1 cellular context compared by ENCODE assay signal in genomic region chr3:52238193-52238760, GRCh38.
TF ChIP-seq lines count a peak whose summit lies in the region.

No MANE protein-coding gene starts in this region.

TF ChIP-seq in K562, 482 proteins besides CTCF, POLR2A, EP300 and RAD21:
- TF ChIP-seq ZNF507 (tag; conservative IDR thresholded peaks at IDR 0.05) (no peak), SAP30 (IDR thresholded peaks at IDR 0.05; ENCODE audit: borderline replicate concordance, insufficient read depth, low read depth, low read length, poor library complexity, severe bottlenecking) (peak; percentile 42), FOXA3 (CRISPR knock-in tag; conservative IDR thresholded peaks at IDR 0.05 in 1 of 2, IDR thresholded peaks at IDR 0.05 in 1 of 2) (0 out of 4 replicates have a peak, but pooled peaks of 1 of the 2 experiments have one; percentile 54), ELF1 (tag; IDR thresholded peaks at IDR 0.05) (0 out of 2 replicates have a peak, but pooled peaks have one; percentile 9), FOXK1 (CRISPR knock-in tag; IDR thresholded peaks at IDR 0.05; ENCODE audit: borderline replicate concordance) (0 out of 2 replicates have a peak, but pooled peaks have one; percentile 20), ESRRB (CRISPR knock-in tag; IDR thresholded peaks at IDR 0.05; ENCODE audit: borderline replicate concordance) (no peak), MXI1 (IDR thresholded peaks at IDR 0.05; ENCODE audit: low read depth, low read length) (0 out of 2 replicates have a peak, but pooled peaks have one; percentile 39), KDM1A (IDR thresholded peaks at IDR 0.05) (peak in 1 of 2 experiments; percentile 100; a peak in 2 of 4 replicates), NKRF (IDR thresholded peaks at IDR 0.05; ENCODE audit: borderline replicate concordance) (peak; percentile 32; the same call in 1 of the 2 replicates), SMARCE1 (IDR thresholded peaks at IDR 0.05) (0 out of 2 replicates have a peak, but pooled peaks have one; percentile 35), NR2C1 (IDR thresholded peaks at IDR 0.05) (peak; percentile 91), NR2C1 (tag; IDR thresholded peaks at IDR 0.05) (peak; percentile 93), NR2C2 (CRISPR knock-in tag; IDR thresholded peaks at IDR 0.05) (peak; percentile 87), NR2C2 (tag; IDR thresholded peaks at IDR 0.05) (peak; percentile 92), TBL1XR1 (IDR thresholded peaks at IDR 0.05; ENCODE audit: low read length in 2 of 2) (peak in 1 of 2 experiments; percentile 74; a peak in 1 of 4 replicates), FOXP1 (CRISPR knock-in tag; IDR thresholded peaks at IDR 0.05) (peak; percentile 58; the same call in 1 of the 2 replicates), SIN3A (IDR thresholded peaks at IDR 0.05; ENCODE audit: borderline replicate concordance in 2 of 2, control insufficient read depth in 1 of 2, low read depth in 2 of 2, low read length in 2 of 2) (peak in 1 of 2 experiments; percentile 7; a peak in 1 of 4 replicates), FOXK2 (conservative IDR thresholded peaks at IDR 0.05 in 1 of 2, IDR thresholded peaks at IDR 0.05 in 1 of 2; ENCODE audit: low read depth in 2 of 2) (0 out of 4 replicates have a peak, but pooled peaks have one; percentile 13 to 43), ARID2 (IDR thresholded peaks at IDR 0.05) (peak; percentile 99), ARID3B (CRISPR knock-in tag; IDR thresholded peaks at IDR 0.05; ENCODE audit: borderline replicate concordance) (no peak), ESRRA (IDR thresholded peaks at IDR 0.05; ENCODE audit: borderline replicate concordance, low read depth) (peak; percentile 98), MAX (CRISPR knock-in tag; IDR thresholded peaks at IDR 0.05) (peak; percentile 47; the same call in 1 of the 2 replicates), BDP1 (IDR thresholded peaks at IDR 0.05; ENCODE audit: insufficient read depth, insufficient read length) (no peak), SMAD4 (CRISPR knock-in tag; conservative IDR thresholded peaks at IDR 0.05) (no peak)
- TF ChIP-seq, protein P1, sequence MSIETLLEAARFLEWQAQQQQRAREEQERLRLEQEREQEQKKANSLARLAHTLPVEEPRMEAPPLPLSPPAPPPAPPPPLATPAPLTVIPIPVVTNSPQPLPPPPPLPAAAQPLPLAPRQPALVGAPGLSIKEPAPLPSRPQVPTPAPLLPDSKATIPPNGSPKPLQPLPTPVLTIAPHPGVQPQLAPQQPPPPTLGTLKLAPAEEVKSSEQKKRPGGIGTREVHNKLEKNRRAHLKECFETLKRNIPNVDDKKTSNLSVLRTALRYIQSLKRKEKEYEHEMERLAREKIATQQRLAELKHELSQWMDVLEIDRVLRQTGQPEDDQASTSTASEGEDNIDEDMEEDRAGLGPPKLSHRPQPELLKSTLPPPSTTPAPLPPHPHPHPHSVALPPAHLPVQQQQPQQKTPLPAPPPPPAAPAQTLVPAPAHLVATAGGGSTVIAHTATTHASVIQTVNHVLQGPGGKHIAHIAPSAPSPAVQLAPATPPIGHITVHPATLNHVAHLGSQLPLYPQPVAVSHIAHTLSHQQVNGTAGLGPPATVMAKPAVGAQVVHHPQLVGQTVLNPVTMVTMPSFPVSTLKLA (conservative IDR thresholded peaks at IDR 0.05), result 0 out of 4 replicates have a peak, but pooled peaks of 1 of the 2 experiments have one; percentile 10
- TF ChIP-seq, protein P2, sequence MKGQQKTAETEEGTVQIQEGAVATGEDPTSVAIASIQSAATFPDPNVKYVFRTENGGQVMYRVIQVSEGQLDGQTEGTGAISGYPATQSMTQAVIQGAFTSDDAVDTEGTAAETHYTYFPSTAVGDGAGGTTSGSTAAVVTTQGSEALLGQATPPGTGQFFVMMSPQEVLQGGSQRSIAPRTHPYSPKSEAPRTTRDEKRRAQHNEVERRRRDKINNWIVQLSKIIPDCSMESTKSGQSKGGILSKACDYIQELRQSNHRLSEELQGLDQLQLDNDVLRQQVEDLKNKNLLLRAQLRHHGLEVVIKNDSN (CRISPR knock-in tag; IDR thresholded peaks at IDR 0.05), result no peak
- TF ChIP-seq, protein P3, sequence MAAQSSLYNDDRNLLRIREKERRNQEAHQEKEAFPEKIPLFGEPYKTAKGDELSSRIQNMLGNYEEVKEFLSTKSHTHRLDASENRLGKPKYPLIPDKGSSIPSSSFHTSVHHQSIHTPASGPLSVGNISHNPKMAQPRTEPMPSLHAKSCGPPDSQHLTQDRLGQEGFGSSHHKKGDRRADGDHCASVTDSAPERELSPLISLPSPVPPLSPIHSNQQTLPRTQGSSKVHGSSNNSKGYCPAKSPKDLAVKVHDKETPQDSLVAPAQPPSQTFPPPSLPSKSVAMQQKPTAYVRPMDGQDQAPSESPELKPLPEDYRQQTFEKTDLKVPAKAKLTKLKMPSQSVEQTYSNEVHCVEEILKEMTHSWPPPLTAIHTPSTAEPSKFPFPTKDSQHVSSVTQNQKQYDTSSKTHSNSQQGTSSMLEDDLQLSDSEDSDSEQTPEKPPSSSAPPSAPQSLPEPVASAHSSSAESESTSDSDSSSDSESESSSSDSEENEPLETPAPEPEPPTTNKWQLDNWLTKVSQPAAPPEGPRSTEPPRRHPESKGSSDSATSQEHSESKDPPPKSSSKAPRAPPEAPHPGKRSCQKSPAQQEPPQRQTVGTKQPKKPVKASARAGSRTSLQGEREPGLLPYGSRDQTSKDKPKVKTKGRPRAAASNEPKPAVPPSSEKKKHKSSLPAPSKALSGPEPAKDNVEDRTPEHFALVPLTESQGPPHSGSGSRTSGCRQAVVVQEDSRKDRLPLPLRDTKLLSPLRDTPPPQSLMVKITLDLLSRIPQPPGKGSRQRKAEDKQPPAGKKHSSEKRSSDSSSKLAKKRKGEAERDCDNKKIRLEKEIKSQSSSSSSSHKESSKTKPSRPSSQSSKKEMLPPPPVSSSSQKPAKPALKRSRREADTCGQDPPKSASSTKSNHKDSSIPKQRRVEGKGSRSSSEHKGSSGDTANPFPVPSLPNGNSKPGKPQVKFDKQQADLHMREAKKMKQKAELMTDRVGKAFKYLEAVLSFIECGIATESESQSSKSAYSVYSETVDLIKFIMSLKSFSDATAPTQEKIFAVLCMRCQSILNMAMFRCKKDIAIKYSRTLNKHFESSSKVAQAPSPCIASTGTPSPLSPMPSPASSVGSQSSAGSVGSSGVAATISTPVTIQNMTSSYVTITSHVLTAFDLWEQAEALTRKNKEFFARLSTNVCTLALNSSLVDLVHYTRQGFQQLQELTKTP (IDR thresholded peaks at IDR 0.05; ENCODE audit: low read depth in 1 of 2, partially characterized antibody in 2 of 2), result peak in 1 of 2 experiments; percentile 89
